ENCODE assay signal across 18 cellular contexts in genomic region chr11:104372111-104372510, GRCh38.
"Had no signal": no experiment of that assay in that cellular context is flagged by ENCODE, and none has a peak within 500 bp of the region (broad histone marks: within the 10 kb centered on the region; RNA-seq: fewer than 3 reads in every experiment).

No MANE protein-coding gene starts in this region.

- H3K36me3 ChIP-seq: gastrocnemius medialis, heart right ventricle, neutrophil, suprapubic skin, transverse colon had no signal

- H3K4me3 ChIP-seq: dorsolateral prefrontal cortex, gastrocnemius medialis, heart right ventricle, smooth muscle cell, suprapubic skin, transverse colon had no signal

- H3K4me1 Mint-ChIP-seq: naive thymus-derived CD4-positive, alpha-beta T cell; stimulated activated effector memory CD8-positive, alpha-beta T cell treated with anti-CD3 and anti-CD28 coated beads, Interleukin-12 subunit alpha, Interleukin-12 subunit beta, amount 100 ng/mL, for 72 hours had no signal

- H3K36me3 Mint-ChIP-seq: naive thymus-derived CD4-positive, alpha-beta T cell; stimulated activated effector memory CD8-positive, alpha-beta T cell treated with anti-CD3 and anti-CD28 coated beads, Interleukin-12 subunit alpha, Interleukin-12 subunit beta, amount 100 ng/mL, for 72 hours had no signal

- H3K9me3 Mint-ChIP-seq: stimulated activated effector memory CD8-positive, alpha-beta T cell treated with anti-CD3 and anti-CD28 coated beads, Interleukin-12 subunit alpha, Interleukin-12 subunit beta, amount 100 ng/mL, for 72 hours had no signal

- ATAC-seq: gastrocnemius medialis; heart right ventricle; naive thymus-derived CD4-positive, alpha-beta T cell; right cardiac atrium; stimulated activated effector memory CD8-positive, alpha-beta T cell treated with anti-CD3 and anti-CD28 coated beads, Interleukin-12 subunit alpha, Interleukin-12 subunit beta, amount 100 ng/mL, for 72 hours; stimulated activated naive CD8-positive, alpha-beta T cell treated with anti-CD3 and anti-CD28 coated beads, Interleukin-15, Interleukin-2, amounts not matched to agents 100 U/mL and 50 U/mL, for 24 hours had no signal

- H3K4me2 ChIP-seq: smooth muscle cell had no signal

- H3K9me3 ChIP-seq: gastrocnemius medialis, neutrophil, suprapubic skin, transverse colon had no signal

- H3K4me3 Mint-ChIP-seq: naive thymus-derived CD4-positive, alpha-beta T cell; stimulated activated effector memory CD8-positive, alpha-beta T cell treated with anti-CD3 and anti-CD28 coated beads, Interleukin-12 subunit alpha, Interleukin-12 subunit beta, amount 100 ng/mL, for 72 hours had no signal

- DNase-seq: cortex of kidney; dorsolateral prefrontal cortex; effector CD8-positive, alpha-beta T cell; heart right ventricle; hypothalamus; kidney glomerular epithelial cell; mesendoderm; naive thymus-derived CD4-positive, alpha-beta T cell; right cardiac atrium; stimulated activated CD4-positive, alpha-beta T cell treated with anti-CD3 and anti-CD28 coated beads, Interleukin-4, amount 100 ng/mL, for 1 hour; stimulated activated CD8-positive, alpha-beta memory T cell treated with anti-CD3 and anti-CD28 coated beads, Interleukin-4, amount 100 ng/mL, for 48 hours; stimulated activated naive CD8-positive, alpha-beta T cell treated with anti-CD3 and anti-CD28 coated beads, Interleukin-15, Interleukin-2, amounts not matched to agents 100 U/mL and 50 U/mL, for 24 hours; transverse colon had no signal

- H3K27ac ChIP-seq: dorsolateral prefrontal cortex, gastrocnemius medialis, heart right ventricle, neutrophil, suprapubic skin, transverse colon had no signal

- H3K27me3 ChIP-seq: dorsolateral prefrontal cortex, gastrocnemius medialis, heart right ventricle, neutrophil, suprapubic skin, transverse colon had no signal

- H3K27ac Mint-ChIP-seq: naive thymus-derived CD4-positive, alpha-beta T cell; stimulated activated effector memory CD8-positive, alpha-beta T cell treated with anti-CD3 and anti-CD28 coated beads, Interleukin-12 subunit alpha, Interleukin-12 subunit beta, amount 100 ng/mL, for 72 hours had no signal

- H3K4me1 ChIP-seq: suprapubic skin had no signal
